Comparison of ENCODE assay signal across 10 cellular contexts in genomic region chr12:122412851-122413433, GRCh38. TPM values are rescaled to one million over a fixed set of nuclear protein-coding genes. Genes with fewer than 3 reads are reported as not detected.
DNase-seq lines count a peak whose midpoint lies in the region; ATAC-seq and TF ChIP-seq lines count a peak whose summit lies in the region.
"Had no signal": no experiment of that assay in that cellular context is flagged by ENCODE, and none has a peak within 500 bp of the region (broad histone marks: within the 10 kb centered on the region; RNA-seq: fewer than 3 reads in every experiment).

No MANE protein-coding gene starts in this region.

- H3K27ac Mint-ChIP-seq in CD4-positive, alpha-beta memory T cell: peak overlapping the region; percentile 80 to 95 (median 93)

- peak in 3 of 5 donors; percentile 23 to 35 (median 24) for DNase-seq in CD4-positive, alpha-beta memory T cell
- no peak for DNase-seq in breast epithelium (ENCODE audit: low spot score in 2 of 2)
- DNase-seq in psoas muscle: no peak
- no peak for DNase-seq in AG08396 (ENCODE audit: low spot score)
- DNase-seq in stimulated activated CD4-positive, alpha-beta T cell treated with anti-CD3 and anti-CD28 coated beads, Interleukin-4, amount 100 ng/mL, for 24 hours: no peak
- no peak for DNase-seq in ACHN
- DNase-seq in KBM-7: no peak
- DNase-seq: NCI-H1436 treated with DMSO at 0.1 percent for 48 hours had no signal

- no peaks in the 10 kb centered on the region for H3K36me3 ChIP-seq in CD4-positive, alpha-beta memory T cell (ENCODE audit: insufficient read depth, low read length)
- no peaks in the 10 kb centered on the region for H3K36me3 ChIP-seq in HUES48 (ENCODE audit: control insufficient read depth, insufficient read depth, low read length)
- H3K36me3 ChIP-seq in breast epithelium: no peaks in the 10 kb centered on the region
- H3K36me3 ChIP-seq in psoas muscle (ENCODE audit: insufficient read depth in 1 of 2, low read depth in 1 of 2): peaks cover 0 to 24% of the 10 kb centered on the region in 2 donors

- WGBS in psoas muscle, 3 donors: 21 to 32% (median 29%) methylated on average over 4 of the region's 4 CpGs

- no peaks in the 10 kb centered on the region for H3K9me3 Mint-ChIP-seq in CD4-positive, alpha-beta memory T cell

- peaks cover 24 to 39% (median 30%) of the 10 kb centered on the region in 4 donors for H3K4me1 Mint-ChIP-seq in CD4-positive, alpha-beta memory T cell

- CTCF ChIA-PET in CD4-positive, alpha-beta memory T cell (lab: Charles Lee; ENCODE audit: partially characterized antibody): interaction anchor here (1.0 to 5.7 kb wide), 3 partner anchors 9 to 60 kb away, joined by 4 to 39 read pairs (median 6); partner anchors contain the start of gene CLIP1

- peaks cover 47% of the 10 kb centered on the region for H3K4me1 ChIP-seq in CD4-positive, alpha-beta memory T cell (ENCODE audit: insufficient read depth, low read length)
- H3K4me1 ChIP-seq in HUES48 (ENCODE audit: control insufficient read depth, insufficient read depth, low read length): 0 out of 2 replicates have a peak, but pooled peaks cover 3% of the 10 kb centered on the region
- peaks cover 0 to 6% of the 10 kb centered on the region in 2 donors for H3K4me1 ChIP-seq in breast epithelium
- peaks cover 55% of the 10 kb centered on the region for H3K4me1 ChIP-seq in psoas muscle

- no peaks in the 10 kb centered on the region for H3K9me3 ChIP-seq in CD4-positive, alpha-beta memory T cell (ENCODE audit: control insufficient read depth in 1 of 2, low read length in 2 of 2)
- no peaks in the 10 kb centered on the region for H3K9me3 ChIP-seq in HUES48 (ENCODE audit: control insufficient read depth, insufficient read depth, low read length)
- H3K9me3 ChIP-seq in breast epithelium: no peaks in the 10 kb centered on the region
- H3K9me3 ChIP-seq in psoas muscle: no peaks in the 10 kb centered on the region

- H3K27me3 Mint-ChIP-seq in CD4-positive, alpha-beta memory T cell: no peaks in the 10 kb centered on the region

- no peaks in the 10 kb centered on the region for H3K27me3 ChIP-seq in CD4-positive, alpha-beta memory T cell (ENCODE audit: insufficient read depth, low read length)
- H3K27me3 ChIP-seq in HUES48 (ENCODE audit: control insufficient read depth, insufficient read depth, low read length) (no peaks in the 10 kb centered on the region), breast epithelium (no peaks in the 10 kb centered on the region), psoas muscle (ENCODE audit: insufficient read depth in 3 of 3, low read length in 2 of 3) (no peaks in the 10 kb centered on the region)

- H3K9ac ChIP-seq in HUES48 (ENCODE audit: low read depth, low read length): no peak overlapping the region

- peak in 2 of 4 donors; percentile 26 to 43 for ATAC-seq in psoas muscle
- ATAC-seq: Right ventricle myocardium inferior had no signal

- H3K27ac ChIP-seq in CD4-positive, alpha-beta memory T cell (ENCODE audit: low read depth, low read length): no peak overlapping the region
- H3K27ac ChIP-seq in HUES48 (ENCODE audit: low read depth, low read length) (peak overlapping the region; percentile 5), breast epithelium (peak overlapping the region; percentile 73 to 83), psoas muscle (peak overlapping the region; percentile 82)

- TF ChIP-seq CTCF in breast epithelium (IDR thresholded peaks at IDR 0.05) (no peak), psoas muscle (IDR thresholded peaks at IDR 0.05) (no peak)

- H3K4me3 ChIP-seq in CD4-positive, alpha-beta memory T cell (ENCODE audit: low read length in 2 of 2): no peak overlapping the region
- H3K4me3 ChIP-seq in HUES48 (ENCODE audit: low read depth, low read length) (no peak overlapping the region), breast epithelium (no peak overlapping the region), psoas muscle (peak overlapping the region; percentile 48)

- H3K4me3 Mint-ChIP-seq in CD4-positive, alpha-beta memory T cell: peak overlapping the region; percentile 66 to 83 (median 74)

- H3K36me3 Mint-ChIP-seq in CD4-positive, alpha-beta memory T cell: peaks cover 0 to 4% of the 10 kb centered on the region in 2 donors

- in situ Hi-C loops in ACHN (cut with HindIII; ENCODE audit: low pct_ligation_motif_present, low pct_unique_long_range_greater_than_20kb, low sequenced_read_pairs) (no loop called here), KBM-7 (cut with MboI; ENCODE audit: low pct_unique_long_range_greater_than_20kb, low sequenced_read_pairs) (no loop called here)

- no peak for TF ChIP-seq POLR2A in breast epithelium (IDR thresholded peaks at IDR 0.05)

- POLR2A ChIA-PET in CD4-positive, alpha-beta memory T cell (lab: Charles Lee; ENCODE audit: partially characterized antibody): interaction anchor here (1.0 to 2.7 kb wide), 5 partner anchors 9 to 59 kb away, joined by 4 to 13 read pairs (median 7); partner anchors contain the start of gene CLIP1

- intact Hi-C loops in CD4-positive, alpha-beta memory T cell (cut with micrococcal nuclease): loop anchor here (5.0 kb wide), 1 partner anchor 39 kb away; no protein-coding TSS in a partner anchor
- intact Hi-C loops in breast epithelium (cut with DNase I; ENCODE audit: low total_unique reads): no loop called here
- intact Hi-C loops in psoas muscle (cut with DNase I): no loop called here

RNA-seq across cellular contexts. Expression of gene CLIP1, which starts 9.5 kb away (rescaled TPM):
- total RNA-seq in CD4-positive, alpha-beta memory T cell: 10 to 100 TPM; 63.5 to 65.7 TPM
- 10 to 100 TPM in 1 of 2 donors, 1 to 10 TPM in 1; 5.9 to 34.7 TPM for polyA plus RNA-seq in CD4-positive, alpha-beta memory T cell
- 100 to 1,000 TPM in 2 of 3 donors, 10 to 100 TPM in 1; 86.9 to 126 (median 108) TPM for total RNA-seq in breast epithelium
- 100 to 1,000 TPM; 458 to 639 (median 574) TPM for total RNA-seq in psoas muscle
- polyA plus RNA-seq in psoas muscle: 100 to 1,000 TPM; 235 to 290 (median 241) TPM

Comparison
In these comparisons a context has a peak if more than half of its experiments do, and no peak if none do; other contexts are left out.
1. DNase-seq: peak in CD4-positive, alpha-beta memory T cell (3 of 5); none in breast epithelium (0 of 2), psoas muscle (0 of 2), AG08396 (single experiment), stimulated activated CD4-positive, alpha-beta T cell treated with anti-CD3 and anti-CD28 coated beads, Interleukin-4, amount 100 ng/mL, for 24 hours (single experiment), ACHN (single experiment) and KBM-7 (single experiment).